In the genomic region with DNA sequence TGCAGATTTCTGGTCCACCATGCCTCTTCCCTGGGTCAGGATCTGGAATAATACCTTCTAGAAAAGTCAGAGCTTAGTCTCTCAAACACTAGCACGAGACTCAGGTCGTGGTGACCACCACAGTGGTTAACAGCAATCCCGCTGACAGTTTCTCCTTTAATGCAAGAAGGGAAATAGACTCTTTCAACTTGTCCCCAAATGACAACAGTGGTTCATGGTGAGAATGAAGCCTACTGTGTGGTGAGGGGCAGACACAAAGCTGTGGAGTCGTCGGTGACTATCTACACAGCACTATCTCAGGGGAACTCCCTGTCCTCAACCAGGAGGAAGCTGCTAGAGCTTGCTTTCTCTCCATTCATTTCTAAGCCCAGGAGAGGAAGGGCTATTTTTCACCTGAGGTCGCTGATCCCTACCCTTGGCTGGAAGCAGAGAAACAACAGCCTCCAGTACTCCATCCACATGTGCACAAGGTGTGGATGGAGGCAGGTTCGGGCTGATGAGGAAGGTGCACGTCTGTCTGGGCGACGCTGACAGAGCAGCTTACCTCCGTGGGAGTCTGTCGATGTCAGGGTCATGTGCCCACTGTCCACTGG, we compare ENCODE assay signal across 9 cellular contexts.
A peak's percentile ranks its signal among the peaks of the same experiment; 100 is the strongest.
DNase-seq lines count a peak whose midpoint lies in the region; ATAC-seq and TF ChIP-seq lines count a peak whose summit lies in the region.
"Had no signal": no experiment of that assay in that cellular context is flagged by ENCODE, and none has a peak within 500 bp of the region (broad histone marks: within the 10 kb centered on the region; RNA-seq: fewer than 3 reads in every experiment).

No MANE protein-coding gene starts in this region.

- no peaks in the 10 kb centered on the region for H3K27me3 ChIP-seq in testis

- peak overlapping the region in 6 of 10 donors; percentile 22 to 61 (median 44) for H3K4me3 Mint-ChIP-seq in naive thymus-derived CD8-positive, alpha-beta T cell

- no peaks in the 10 kb centered on the region for H3K9me3 ChIP-seq in testis

- no peak overlapping the region for H3K27ac ChIP-seq in testis

- ATAC-seq in GM18517 (IDR thresholded peaks at IDR 0.05; ENCODE audit: unreplicated experiment) (peak; percentile 21), GM21528 (IDR thresholded peaks at IDR 0.05; ENCODE audit: low FRiP score, unreplicated experiment) (peak; percentile 50)
- ATAC-seq in naive thymus-derived CD8-positive, alpha-beta T cell: peak; percentile 68 to 82

- H3K36me3 ChIP-seq in testis (ENCODE audit: low read depth, missing control alignments): no peaks in the 10 kb centered on the region

- POLR2A ChIA-PET in naive thymus-derived CD8-positive, alpha-beta T cell (lab: Charles Lee): no interaction called here

- no peak for TF ChIP-seq POLR2A in NB4 (IDR thresholded peaks at IDR 0.05; ENCODE audit: extremely low read depth, insufficient read length)
- TF ChIP-seq POLR2A in testis (IDR thresholded peaks at IDR 0.05): no peak

- H3K27me3 Mint-ChIP-seq in naive thymus-derived CD8-positive, alpha-beta T cell: no peaks in the 10 kb centered on the region

- peaks cover 40 to 91% (median 87%) of the 10 kb centered on the region in 4 donors for H3K4me1 Mint-ChIP-seq in naive thymus-derived CD8-positive, alpha-beta T cell

- H3K9me3 Mint-ChIP-seq in naive thymus-derived CD8-positive, alpha-beta T cell: no peaks in the 10 kb centered on the region

- no peak overlapping the region for H3K4me3 ChIP-seq in NB4 (ENCODE audit: low read depth, low read length)
- no peak overlapping the region for H3K4me3 ChIP-seq in testis
- H3K4me3 ChIP-seq: GM23248 had no signal

- TF ChIP-seq CTCF in NB4 (IDR thresholded peaks at IDR 0.05; ENCODE audit: low read depth, low read length) (no peak), testis (IDR thresholded peaks at IDR 0.05) (no peak)

- DNase-seq in NB4 (ENCODE audit: low read depth) (peak; percentile 53), testis (no peak), NCI-H510A treated with DMSO at 0.1 percent for 48 hours (lab: John Stamatoyannopoulos, UW) (no peak), SHP77 (lab: John Stamatoyannopoulos, UW) (no peak), DMS 273 treated with DMSO at 0.1 percent for 48 hours (lab: John Stamatoyannopoulos, UW) (no peak)
- DNase-seq in naive thymus-derived CD8-positive, alpha-beta T cell: peak in 1 of 10 donors; percentile 14
- DNase-seq: GM23248 had no signal

- peak overlapping the region in 9 of 10 donors; percentile 14 to 85 (median 65) for H3K27ac Mint-ChIP-seq in naive thymus-derived CD8-positive, alpha-beta T cell

- peaks cover 42% of the 10 kb centered on the region for H3K4me1 ChIP-seq in testis

- 68 to 74% methylated on average over 12 of the region's 12 CpGs for WGBS in testis, 2 donors

- intact Hi-C loops in testis (cut with DNase I; ENCODE audit: low total_unique reads): no loop called here

- peaks cover 0 to 39% (median 5%) of the 10 kb centered on the region in 3 donors for H3K36me3 Mint-ChIP-seq in naive thymus-derived CD8-positive, alpha-beta T cell

Comparison
In these comparisons a context has a peak if more than half of its experiments do, and no peak if none do; other contexts are left out.
1. ATAC-seq: peak in every context shown above with its lines; median percentile 75 in naive thymus-derived CD8-positive, alpha-beta T cell; 50 in GM21528; 21 in GM18517.